8 cellular contexts compared by ENCODE assay signal in the genomic region with DNA sequence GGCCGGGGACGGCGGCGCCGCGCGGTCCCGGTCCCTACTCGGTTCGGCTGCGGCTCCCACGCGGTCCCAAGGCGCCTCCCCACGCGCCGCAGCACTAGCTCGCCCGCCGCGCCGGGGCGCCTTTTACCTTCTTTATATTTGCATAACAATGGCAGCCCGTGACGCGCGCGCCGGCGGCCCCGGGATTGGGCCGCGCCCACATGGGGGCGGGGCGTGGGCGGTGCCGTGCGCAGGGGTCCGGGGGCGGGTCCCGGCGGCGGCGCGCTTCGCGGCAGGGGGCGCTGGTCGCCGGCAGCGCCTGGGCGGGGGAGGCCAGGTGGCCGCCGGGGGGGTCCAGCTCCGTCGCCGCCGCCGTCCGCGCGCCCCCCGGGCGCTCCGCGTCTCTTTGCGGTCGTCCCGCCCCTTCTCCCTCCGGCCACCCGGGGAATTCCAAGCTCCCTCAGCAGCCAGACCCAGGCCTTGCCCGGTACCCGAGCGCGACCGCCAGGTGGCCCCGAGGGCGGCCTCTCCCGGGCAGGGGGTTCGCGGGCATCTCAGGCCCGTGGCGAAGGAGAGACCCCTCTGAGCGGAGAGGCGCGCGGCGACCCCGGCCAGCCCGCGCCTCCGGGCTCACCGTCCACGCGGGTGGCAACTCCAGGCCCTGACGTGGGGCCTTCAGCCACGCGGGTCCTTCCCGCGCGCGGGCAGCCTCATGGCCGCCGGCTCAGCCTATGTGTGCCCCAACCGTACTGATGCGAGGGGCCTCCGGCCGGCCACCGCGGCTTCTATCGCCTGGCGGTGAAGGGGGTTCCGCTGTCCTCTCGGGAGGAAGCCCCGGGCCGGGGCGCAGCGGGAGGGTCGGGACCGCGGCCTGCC. TPM values are rescaled to one million over a fixed set of nuclear protein-coding genes. Genes with fewer than 3 reads are reported as not detected.
DNase-seq lines count a peak whose midpoint lies in the region; ATAC-seq and TF ChIP-seq lines count a peak whose summit lies in the region.

A gene with protein sequence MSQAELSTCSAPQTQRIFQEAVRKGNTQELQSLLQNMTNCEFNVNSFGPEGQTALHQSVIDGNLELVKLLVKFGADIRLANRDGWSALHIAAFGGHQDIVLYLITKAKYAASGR (minus strand): TSS at position 96 of the 855 bp plus-strand sequence. CDS start 343 bp downstream, outside the sequence.

- ATAC-seq in GM19372 (IDR thresholded peaks at IDR 0.05; ENCODE audit: low read depth, unreplicated experiment): peak; percentile 69
- peak; percentile 65 for ATAC-seq in HG03520 (IDR thresholded peaks at IDR 0.05; ENCODE audit: unreplicated experiment)

- peaks cover 23% of the 10 kb centered on the region for H3K4me1 Mint-ChIP-seq in CD14-positive monocyte

- peaks cover 3 to 5% of the 10 kb centered on the region in 2 donors for H3K36me3 Mint-ChIP-seq in CD14-positive monocyte

- intact Hi-C loops in CD14-positive monocyte (cut with micrococcal nuclease): loop anchor here (2.0 kb wide), 1 partner anchor 24 kb away; no protein-coding TSS in a partner anchor

- H3K9me3 Mint-ChIP-seq in CD14-positive monocyte: peaks cover 0 to 12% (median 6%) of the 10 kb centered on the region in 7 donors

- no peaks in the 10 kb centered on the region for H3K9me3 ChIP-seq in mononuclear cell (ENCODE audit: low read depth, low read length)

- H3K4me3 Mint-ChIP-seq in CD14-positive monocyte: peak within 1 kb of the TSS; percentile 74 to 91

- H3K4me1 ChIP-seq in mononuclear cell (ENCODE audit: insufficient read depth, low read length): peaks cover 44% of the 10 kb centered on the region

- H3K27me3 Mint-ChIP-seq in CD14-positive monocyte (ENCODE audit: low read depth in 3 of 3): peaks cover 67 to 89% (median 73%) of the 10 kb centered on the region in 3 donors

- H3K27me3 ChIP-seq in mononuclear cell (ENCODE audit: insufficient read depth, low read length): peaks cover 44% of the 10 kb centered on the region

- DNase-seq in CD14-positive monocyte (ENCODE audit: low spot score) (peak; percentile 89), NOMO-1 treated with DMSO at 0.1 percent for 48 hours (lab: John Stamatoyannopoulos, UW; ENCODE audit: unreplicated experiment) (peak; percentile 86), epidermal melanocyte (ENCODE audit: insufficient read length, low spot score) (peak; percentile 79)
- peak; percentile 77 for DNase-seq in activated CD8-positive, alpha-beta memory T cell treated with anti-CD3 and anti-CD28 coated beads, Interleukin-2, amount 50 U/mL, for 1 hour (ENCODE audit: extremely low read depth)
- DNase-seq in stimulated activated CD8-positive, alpha-beta memory T cell treated with anti-CD3 and anti-CD28 coated beads, Interleukin-2, amount 100 ng/mL, for 48 hours (ENCODE audit: low read depth in 2 of 2): peak; percentile 88 to 90

- peak; percentile 88 for TF ChIP-seq CTCF in CD14-positive monocyte (IDR thresholded peaks at IDR 0.05)

- H3K4me3 ChIP-seq in mononuclear cell (ENCODE audit: low read length): peak within 1 kb of the TSS; percentile 25

- peak within 1 kb of the TSS in 1 of 7 donors; percentile 60 for H3K27ac Mint-ChIP-seq in CD14-positive monocyte

RNA-seq across cellular contexts. Expression of the gene that starts here (rescaled TPM):
- not detected for polyA plus RNA-seq in CD14-positive monocyte
- 1.8 TPM for total RNA-seq in mononuclear cell

Comparison
In these comparisons a context has a peak if more than half of its experiments do, and no peak if none do; other contexts are left out.
1. Peak in every context shown above with its lines: DNase-seq, ATAC-seq and H3K4me3 ChIP-seq.
2. Peak in DNase-seq in CD14-positive monocyte; RNA of the gene not detected or under 1 TPM.